ENCODE assay signal across 8 cellular contexts in genomic region chr12:46269429-46270241, GRCh38. TPM values are rescaled to one million over a fixed set of nuclear protein-coding genes. Genes with fewer than 3 reads are reported as not detected.
DNase-seq lines count a peak whose midpoint lies in the region; ATAC-seq and TF ChIP-seq lines count a peak whose summit lies in the region.

No MANE protein-coding gene starts in this region.

- no peak overlapping the region for H3K27ac Mint-ChIP-seq in effector memory CD8-positive, alpha-beta T cell
- H3K27ac Mint-ChIP-seq in naive thymus-derived CD8-positive, alpha-beta T cell, result no peak overlapping the region

- no peak for TF ChIP-seq EP300 in stomach (IDR thresholded peaks at IDR 0.05)

- no peaks in the 10 kb centered on the region for H3K9me3 ChIP-seq in Karpas-422 (ENCODE audit: low read length)
- no peaks in the 10 kb centered on the region for H3K9me3 ChIP-seq in stomach

- H3K4me2 ChIP-seq in Karpas-422 (ENCODE audit: low read depth, low read length, poor library complexity, severe bottlenecking), result peak overlapping the region; percentile 83

- peaks cover 36% of the 10 kb centered on the region for H3K4me1 ChIP-seq in Karpas-422 (ENCODE audit: low read length)
- H3K4me1 ChIP-seq in stomach, result peaks cover 0 to 52% (median 40%) of the 10 kb centered on the region in 4 donors

- intact Hi-C loops in stomach (cut with DNase I; ENCODE audit: low total_unique reads), result no loop called here

- peaks cover 8% of the 10 kb centered on the region; the same call in 1 of the 2 replicates for H4K20me1 ChIP-seq in Karpas-422 (ENCODE audit: insufficient read depth, low read depth, low read length)

- WGBS in stomach, 5 donors, result 18 to 34% (median 23%) methylated on average over 29 to 42 of the region's 42 CpGs

- H3K9me3 Mint-ChIP-seq in effector memory CD8-positive, alpha-beta T cell, result no peaks in the 10 kb centered on the region
- peaks cover 0 to 3% (median 0%) of the 10 kb centered on the region in 9 donors for H3K9me3 Mint-ChIP-seq in naive thymus-derived CD8-positive, alpha-beta T cell

- H3K4me3 Mint-ChIP-seq in effector memory CD8-positive, alpha-beta T cell, result no peak overlapping the region
- H3K4me3 Mint-ChIP-seq in naive thymus-derived CD8-positive, alpha-beta T cell, result no peak overlapping the region

- no peaks in the 10 kb centered on the region for H3K27me3 Mint-ChIP-seq in effector memory CD8-positive, alpha-beta T cell
- H3K27me3 Mint-ChIP-seq in naive thymus-derived CD8-positive, alpha-beta T cell, result no peaks in the 10 kb centered on the region

- TF ChIP-seq POLR2A in stomach (IDR thresholded peaks at IDR 0.05), result no peak

- POLR2A ChIA-PET in naive thymus-derived CD8-positive, alpha-beta T cell (lab: Charles Lee), result interaction anchor here (0.6 to 6.9 kb wide), 44 partner anchors 8 to 1564 kb away, joined by 3 to 365 read pairs (median 5); partner anchors contain the start of genes SCAF11 and SLC38A2

- H3K27ac ChIP-seq in Karpas-422 (ENCODE audit: low read length) (no peak overlapping the region), stomach (peak overlapping the region; percentile 75 to 93 (median 87))

- H3K36me3 ChIP-seq in Karpas-422 (ENCODE audit: insufficient read depth, low read length), result peaks cover 6% of the 10 kb centered on the region; the same call in 1 of the 2 replicates
- H3K36me3 ChIP-seq in stomach, result no peaks in the 10 kb centered on the region

- peak; percentile 19 for ATAC-seq in GM21515 (IDR thresholded peaks at IDR 0.05; ENCODE audit: unreplicated experiment)
- ATAC-seq in effector memory CD8-positive, alpha-beta T cell (replicated peaks), result peak; percentile 1
- peak; percentile 29 to 56 for ATAC-seq in naive thymus-derived CD8-positive, alpha-beta T cell

- H3K4me1 Mint-ChIP-seq in effector memory CD8-positive, alpha-beta T cell (ENCODE audit: low read depth in 2 of 2), result peaks cover 13 to 21% of the 10 kb centered on the region in 2 donors
- peaks cover 16 to 44% (median 39%) of the 10 kb centered on the region in 4 donors for H3K4me1 Mint-ChIP-seq in naive thymus-derived CD8-positive, alpha-beta T cell

- peak overlapping the region; percentile 94 for H3K9ac ChIP-seq in Karpas-422 (ENCODE audit: low read length)

- peak overlapping the region; percentile 88 for H3K4me3 ChIP-seq in Karpas-422 (ENCODE audit: low read length)
- peak overlapping the region; percentile 63 to 75 (median 68) for H3K4me3 ChIP-seq in stomach

- DNase-seq in DMS153 treated with DMSO at 0.1 percent for 48 hours (lab: John Stamatoyannopoulos, UW; ENCODE audit: unreplicated experiment), result peak; percentile 27
- DNase-seq in Karpas-422, result peak; percentile 65
- DNase-seq in activated CD4-positive, alpha-beta T cell treated with anti-CD3 and anti-CD28 coated beads, Interleukin-2, amount 50 U/mL, for 24 hours (ENCODE audit: low read depth in 1 of 2, low spot score in 1 of 2), result peak; percentile 59 to 85
- DNase-seq in effector memory CD8-positive, alpha-beta T cell, result peak; percentile 28 to 52 (median 33)
- DNase-seq in naive thymus-derived CD8-positive, alpha-beta T cell, result peak; percentile 43 to 90 (median 74)
- no peak for DNase-seq in stomach
- no peak for DNase-seq in NCI-H2107 treated with DMSO at 0.1 percent for 48 hours (lab: John Stamatoyannopoulos, UW; ENCODE audit: unreplicated experiment)

- no peaks in the 10 kb centered on the region for H3K27me3 ChIP-seq in Karpas-422 (ENCODE audit: low read length)
- H3K27me3 ChIP-seq in stomach, result peaks cover 0 to 18% (median 4%) of the 10 kb centered on the region in 3 donors

- H3K9me2 ChIP-seq in Karpas-422 (replicated peaks; ENCODE audit: insufficient read depth, low read length), result no peaks in the 10 kb centered on the region

- H3K36me3 Mint-ChIP-seq in effector memory CD8-positive, alpha-beta T cell (ENCODE audit: insufficient read depth), result peaks cover 5% of the 10 kb centered on the region
- H3K36me3 Mint-ChIP-seq in naive thymus-derived CD8-positive, alpha-beta T cell, result peaks cover 4 to 12% (median 8%) of the 10 kb centered on the region in 3 donors

- peak overlapping the region; percentile 64; the same call in 1 of the 2 replicates for H2AFZ ChIP-seq in Karpas-422 (ENCODE audit: low read length)

- TF ChIP-seq CTCF in stomach (IDR thresholded peaks at IDR 0.05), result no peak

- H3K79me2 ChIP-seq in Karpas-422 (ENCODE audit: low read length), result peaks cover 42% of the 10 kb centered on the region

RNA-seq across cellular contexts. Expression of gene SLC38A1, which starts 0.8 kb away (rescaled TPM):
- total RNA-seq in Karpas-422 (2014; rRNA removed; shearing (Covaris generic); ENCODE audit: low replicate concordance), result 97.4 and 209 TPM in 2 replicates
- total RNA-seq in naive thymus-derived CD8-positive, alpha-beta T cell, result 100 to 1,000 TPM; 323 to 343 TPM
- 100 to 1,000 TPM; 255 to 308 (median 264) TPM for polyA plus RNA-seq in naive thymus-derived CD8-positive, alpha-beta T cell
- 100 to 1,000 TPM in 3 of 5 donors, 10 to 100 TPM in 2; 50.7 to 164 (median 115) TPM for total RNA-seq in stomach
- polyA plus RNA-seq in stomach, result 10 to 100 TPM in 1 of 3 donors, 1 to 10 TPM in 2; 3.2 to 14.0 (median 4.7) TPM

Comparison
In these comparisons a context has a peak if more than half of its experiments do, and no peak if none do; other contexts are left out.
1. DNase-seq: peak in DMS153 treated with DMSO at 0.1 percent for 48 hours (single experiment), Karpas-422 (single experiment), activated CD4-positive, alpha-beta T cell treated with anti-CD3 and anti-CD28 coated beads, Interleukin-2, amount 50 U/mL, for 24 hours (2 of 2), effector memory CD8-positive, alpha-beta T cell (3 of 3) and naive thymus-derived CD8-positive, alpha-beta T cell (10 of 10); none in stomach (single experiment) and NCI-H2107 treated with DMSO at 0.1 percent for 48 hours (single experiment).
2. Peak in every context shown above with its lines, with median percentiles within 50 percentile points of each other: ATAC-seq.